ENCODE assay signal across 9 cellular contexts in genomic region chr4:83771113-83771705, GRCh38.
DNase-seq lines count a peak whose midpoint lies in the region; ATAC-seq, FAIRE-seq and TF ChIP-seq lines count a peak whose summit lies in the region.
"Had no signal": no experiment of that assay in that cellular context is flagged by ENCODE, and none has a peak within 500 bp of the region (broad histone marks: within the 10 kb centered on the region; RNA-seq: fewer than 3 reads in every experiment).

No MANE protein-coding gene starts in this region.

- peaks cover 3% of the 10 kb centered on the region for H3K27me3 Mint-ChIP-seq in astrocyte (ENCODE audit: low read depth, unreplicated experiment)

- H4K20me1 ChIP-seq in MM.1S (ENCODE audit: insufficient read depth, low read length) (no peaks in the 10 kb centered on the region), astrocyte (ENCODE audit: insufficient read depth, low read length) (no peaks in the 10 kb centered on the region)

- intact Hi-C loops in upper lobe of right lung (cut with DNase I): no loop called here

- H3K9me3 Mint-ChIP-seq in astrocyte (ENCODE audit: unreplicated experiment): no peaks in the 10 kb centered on the region

- H3K9me3 ChIP-seq in MM.1S (replicated peaks; ENCODE audit: insufficient read depth, low read length) (no peaks in the 10 kb centered on the region), astrocyte (ENCODE audit: insufficient read depth, low read depth, low read length) (no peaks in the 10 kb centered on the region), upper lobe of right lung (no peaks in the 10 kb centered on the region)
- H3K9me3 ChIP-seq: upper lobe of left lung had no signal

- H3K4me3 Mint-ChIP-seq in astrocyte (ENCODE audit: unreplicated experiment): no peak overlapping the region

- H3K27me3 ChIP-seq in MM.1S (replicated peaks; ENCODE audit: insufficient read depth, low read length) (no peaks in the 10 kb centered on the region), astrocyte (ENCODE audit: insufficient read depth, low read length) (no peaks in the 10 kb centered on the region), upper lobe of right lung (no peaks in the 10 kb centered on the region)
- H3K27me3 ChIP-seq: upper lobe of left lung had no signal

- H3K36me3 ChIP-seq in MM.1S (replicated peaks; ENCODE audit: insufficient read depth, low read length) (no peaks in the 10 kb centered on the region), astrocyte (ENCODE audit: insufficient read depth, low read length) (no peaks in the 10 kb centered on the region), upper lobe of right lung (no peaks in the 10 kb centered on the region)
- H3K36me3 ChIP-seq: upper lobe of left lung had no signal

- no peak for TF ChIP-seq POLR2A in GM12891 (IDR thresholded peaks at IDR 0.05; ENCODE audit: low read depth, low read length)

- H3F3A ChIP-seq in MM.1S (ENCODE audit: insufficient read depth, low read length): no peaks in the 10 kb centered on the region

- no peak overlapping the region for H3K27ac ChIP-seq in MM.1S (ENCODE audit: low read length)
- no peak overlapping the region for H3K27ac ChIP-seq in astrocyte (ENCODE audit: low read depth, low read length)
- no peak overlapping the region for H3K27ac ChIP-seq in upper lobe of right lung
- H3K27ac ChIP-seq: upper lobe of left lung had no signal

- DNase-seq in A172 (ENCODE audit: low spot score) (peak; percentile 58), GM12891 (ENCODE audit: insufficient read length, low spot score) (peak; percentile 16), MM.1S (peak; percentile 29), astrocyte (ENCODE audit: low read depth) (peak; percentile 15), iPS DF 4.7 (ENCODE audit: extremely low read depth, low spot score) (peak; percentile 46), upper lobe of right lung (no peak), COLO668 (lab: John Stamatoyannopoulos, UW; ENCODE audit: unreplicated experiment) (no peak)

- no peak for FAIRE-seq in GM12891 (lab: Jason Lieb, UNC)
- FAIRE-seq in astrocyte (lab: Jason Lieb, UNC): no peak

- H3K79me2 ChIP-seq in MM.1S (ENCODE audit: low read length) (no peaks in the 10 kb centered on the region), astrocyte (ENCODE audit: insufficient read depth, low read length) (no peaks in the 10 kb centered on the region)

- H3K36me3 Mint-ChIP-seq in astrocyte (ENCODE audit: low read depth, unreplicated experiment): no peaks in the 10 kb centered on the region

- no peak overlapping the region for H3K9ac ChIP-seq in MM.1S (ENCODE audit: low read length)
- no peak overlapping the region for H3K9ac ChIP-seq in astrocyte (ENCODE audit: low read length)

- H3K27ac Mint-ChIP-seq in astrocyte (ENCODE audit: unreplicated experiment): no peak overlapping the region

- no peaks in the 10 kb centered on the region for H3K4me1 ChIP-seq in MM.1S (ENCODE audit: low read length)
- H3K4me1 ChIP-seq in astrocyte (ENCODE audit: insufficient read depth, low read length): no peaks in the 10 kb centered on the region
- H3K4me1 ChIP-seq in upper lobe of right lung: no peaks in the 10 kb centered on the region
- H3K4me1 ChIP-seq: upper lobe of left lung had no signal

- TF ChIP-seq CTCF in MM.1S (IDR thresholded peaks at IDR 0.05; ENCODE audit: low read length) (peak; percentile 53), astrocyte (IDR thresholded peaks at IDR 0.05; ENCODE audit: insufficient read depth, low read depth, low read length) (peak; percentile 87), upper lobe of right lung (IDR thresholded peaks at IDR 0.05) (peak; percentile 52)

- no peaks in the 10 kb centered on the region for H3K4me1 Mint-ChIP-seq in astrocyte (ENCODE audit: low read depth, unreplicated experiment)

- H3K9me2 ChIP-seq in MM.1S (replicated peaks; ENCODE audit: insufficient read depth, low read length): no peaks in the 10 kb centered on the region

- ATAC-seq in upper lobe of right lung (peak; percentile 82), HG03095 (IDR thresholded peaks at IDR 0.05; ENCODE audit: unreplicated experiment) (no peak)

- H2AFZ ChIP-seq in MM.1S (ENCODE audit: low read length): no peak overlapping the region
- H2AFZ ChIP-seq in astrocyte (ENCODE audit: low read depth, low read length): no peak overlapping the region

- no peak overlapping the region for H3K4me3 ChIP-seq in MM.1S (ENCODE audit: low read length)
- H3K4me3 ChIP-seq in astrocyte (ENCODE audit: insufficient read depth, low read depth, low read length): no peak overlapping the region
- no peak overlapping the region for H3K4me3 ChIP-seq in upper lobe of right lung
- H3K4me3 ChIP-seq: upper lobe of left lung had no signal

- H3K4me2 ChIP-seq in MM.1S (ENCODE audit: low read depth, low read length): no peak overlapping the region
- H3K4me2 ChIP-seq in astrocyte (ENCODE audit: low read length): no peak overlapping the region

TF ChIP-seq in GM12891, 5 proteins besides CTCF, POLR2A, EP300 and RAD21:
- no peak for TF ChIP-seq PAX5 (IDR thresholded peaks at IDR 0.05; ENCODE audit: insufficient read depth, low read length, severe bottlenecking)
- TF ChIP-seq TAF1 (IDR thresholded peaks at IDR 0.05; ENCODE audit: low read depth, low read length): no peak
- TF ChIP-seq POLR2AphosphoS5 (IDR thresholded peaks at IDR 0.05; ENCODE audit: low read depth, low read length): no peak
- no peak for TF ChIP-seq SPI1 (IDR thresholded peaks at IDR 0.05; ENCODE audit: low read depth, low read length)
- no peak for TF ChIP-seq POU2F2 (IDR thresholded peaks at IDR 0.05; ENCODE audit: low read depth, low read length)

Comparison
In these comparisons a context has a peak if more than half of its experiments do, and no peak if none do; other contexts are left out.
1. DNase-seq: peak in A172 (single experiment), GM12891 (single experiment), MM.1S (single experiment), astrocyte (single experiment) and iPS DF 4.7 (single experiment); none in upper lobe of right lung (single experiment) and COLO668 (single experiment).
2. Peak in every context shown above with its lines, with median percentiles within 50 percentile points of each other: CTCF ChIP-seq.